In genomic region chr10:99353182-99353581, GRCh38 we compare ENCODE assay signal across 9 cellular contexts. TPM values are rescaled to one million over a fixed set of nuclear protein-coding genes. Genes with fewer than 3 reads are reported as not detected.
"Had no signal": no experiment of that assay in that cellular context is flagged by ENCODE, and none has a peak within 500 bp of the region (broad histone marks: within the 10 kb centered on the region; RNA-seq: fewer than 3 reads in every experiment).

No MANE protein-coding gene starts in this region.

- H3K4me3 ChIP-seq: K562 had no signal

- DNase-seq: IMR-90, KBM-7, KG1 had no signal

- ATAC-seq: HepG2, K562 had no signal

- H3K27ac ChIP-seq: HL-60 had no signal

RNA-seq across cellular contexts. Expression of gene CNNM1, which starts 24.0 kb away (rescaled TPM):
- total RNA-seq: HT-29, HT1080, K562 had no signal
- polyA plus RNA-seq: IgD-negative memory B cell, K562 had no signal
